1 cellular context compared by ENCODE assay signal in the genomic region with DNA sequence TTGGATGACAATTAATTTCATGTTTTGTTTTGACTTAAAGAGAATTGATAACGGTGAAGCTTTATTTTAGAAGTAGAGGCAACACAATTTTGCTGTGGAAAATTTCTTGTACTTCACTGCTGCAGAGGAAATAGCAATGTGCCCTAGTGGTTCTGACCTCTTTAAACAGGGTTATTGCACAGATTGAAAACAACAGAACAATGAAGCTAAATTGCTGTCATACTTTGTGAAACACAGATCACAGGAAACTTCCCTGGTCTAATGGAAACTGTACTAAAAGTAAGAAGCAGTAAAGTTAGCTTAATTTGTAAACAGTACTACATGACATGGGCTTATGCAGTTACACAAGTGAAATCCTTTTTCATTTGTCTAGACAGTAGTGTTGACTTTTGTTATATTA.
TF ChIP-seq lines count a peak whose summit lies in the region.

No MANE protein-coding gene starts in this region.

TF ChIP-seq in endothelial cell of umbilical vein, 7 proteins besides CTCF, POLR2A, EP300 and RAD21:
- TF ChIP-seq MYC (IDR thresholded peaks at IDR 0.05; ENCODE audit: low read depth, low read length), result no peak
- TF ChIP-seq FOS (IDR thresholded peaks at IDR 0.05; ENCODE audit: borderline replicate concordance, insufficient read depth, low read length), result no peak
- TF ChIP-seq GATA2 (IDR thresholded peaks at IDR 0.05; ENCODE audit: insufficient read depth, insufficient read length, low read depth, low read length), result no peak
- TF ChIP-seq EZH2 (IDR thresholded peaks at IDR 0.05; ENCODE audit: borderline replicate concordance, low read depth, low read length, severe bottlenecking), result no peak
- TF ChIP-seq JUN (IDR thresholded peaks at IDR 0.05; ENCODE audit: borderline replicate concordance, insufficient read depth, insufficient read length, low read depth), result no peak
- TF ChIP-seq, protein P1, sequence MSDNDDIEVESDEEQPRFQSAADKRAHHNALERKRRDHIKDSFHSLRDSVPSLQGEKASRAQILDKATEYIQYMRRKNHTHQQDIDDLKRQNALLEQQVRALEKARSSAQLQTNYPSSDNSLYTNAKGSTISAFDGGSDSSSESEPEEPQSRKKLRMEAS (IDR thresholded peaks at IDR 0.05; ENCODE audit: insufficient read depth, insufficient read length), result no peak
- TF ChIP-seq POLR2AphosphoS5 (IDR thresholded peaks at IDR 0.05; ENCODE audit: insufficient read depth, low read depth, low read length), result no peak
TF ChIP-seq in endothelial cell of umbilical vein: peak in this region for 0.
